ENCODE assay signal across 8 cellular contexts in the genomic region with DNA sequence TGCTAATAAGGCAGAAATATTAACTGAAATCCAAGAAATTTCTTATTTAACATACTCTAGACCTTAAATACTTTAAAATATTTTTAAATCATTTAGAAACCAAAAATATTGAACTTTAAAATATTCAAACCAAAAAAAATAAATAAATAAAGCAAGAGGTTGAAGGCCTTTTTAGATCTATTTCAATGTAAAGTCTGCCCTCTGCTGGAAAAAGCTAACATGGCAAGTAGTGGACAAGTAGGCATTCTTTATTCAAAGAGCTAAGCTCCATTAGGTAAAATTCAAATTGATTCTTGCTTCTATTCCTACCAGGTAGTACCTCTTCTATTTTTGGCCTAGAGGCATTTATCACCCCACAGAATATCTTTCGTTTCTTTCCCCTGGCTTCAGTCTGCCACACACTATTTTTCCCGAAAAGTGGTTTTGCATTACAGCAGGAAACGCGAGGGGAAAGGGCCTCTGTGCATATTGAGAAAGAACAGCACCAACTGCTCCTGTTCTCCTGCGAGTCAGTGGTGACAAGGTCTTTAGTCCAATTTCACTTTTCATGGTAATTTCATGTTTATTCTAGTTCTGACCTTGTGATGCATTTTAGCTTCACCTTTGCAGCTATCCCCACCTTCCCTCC. TPM values are rescaled to one million over a fixed set of nuclear protein-coding genes. Genes with fewer than 3 reads are reported as not detected.
A peak's percentile ranks its signal among the peaks of the same experiment; 100 is the strongest.
DNase-seq lines count a peak whose midpoint lies in the region; ATAC-seq and FAIRE-seq lines count a peak whose summit lies in the region.

No MANE protein-coding gene starts in this region.

- no peak overlapping the region for H3K4me3 Mint-ChIP-seq in naive thymus-derived CD8-positive, alpha-beta T cell

- FAIRE-seq in A204.1 (lab: Jason Lieb, UNC) (peak; percentile 99), TTC549 (lab: Jason Lieb, UNC) (peak; percentile 99), endometrium (lab: Jason Lieb, UNC) (peak; percentile 98), urothelium cell line (lab: Jason Lieb, UNC) (no peak)

- peak; percentile 55 for ATAC-seq in HG02763 (IDR thresholded peaks at IDR 0.05; ENCODE audit: unreplicated experiment)
- ATAC-seq in naive thymus-derived CD8-positive, alpha-beta T cell = peak; percentile 57 to 60

- DNase-seq in GM04504 (ENCODE audit: low read depth) (peak; percentile 59), NCI-H2029 (lab: John Stamatoyannopoulos, UW) (peak; percentile 68), urothelium cell line (ENCODE audit: low spot score) (peak; percentile 25)
- peak in 9 of 10 donors; percentile 16 to 72 (median 59) for DNase-seq in naive thymus-derived CD8-positive, alpha-beta T cell

- no peak overlapping the region for H3K27ac Mint-ChIP-seq in naive thymus-derived CD8-positive, alpha-beta T cell

- no peaks in the 10 kb centered on the region for H3K9me3 Mint-ChIP-seq in naive thymus-derived CD8-positive, alpha-beta T cell

- peaks cover 0 to 11% (median 3%) of the 10 kb centered on the region in 3 donors for H3K36me3 Mint-ChIP-seq in naive thymus-derived CD8-positive, alpha-beta T cell

- peaks cover 0 to 2% (median 0%) of the 10 kb centered on the region in 4 donors for H3K4me1 Mint-ChIP-seq in naive thymus-derived CD8-positive, alpha-beta T cell

- POLR2A ChIA-PET in naive thymus-derived CD8-positive, alpha-beta T cell (lab: Charles Lee) = no interaction called here

- H3K27me3 Mint-ChIP-seq in naive thymus-derived CD8-positive, alpha-beta T cell = no peaks in the 10 kb centered on the region

RNA-seq across cellular contexts. Expression of a gene that starts 20.4 kb away (rescaled TPM):
- total RNA-seq in naive thymus-derived CD8-positive, alpha-beta T cell = 10 to 100 TPM; 24.3 to 25.5 TPM
- polyA plus RNA-seq in naive thymus-derived CD8-positive, alpha-beta T cell = 10 to 100 TPM; 10.6 to 15.7 (median 12.6) TPM

RNA-seq across cellular contexts. Expression of a gene that starts 45.9 kb away (rescaled TPM):
- total RNA-seq in naive thymus-derived CD8-positive, alpha-beta T cell = 10 to 100 TPM; 17.5 to 20.9 TPM
- 10 to 100 TPM; 12.2 to 19.1 (median 16.4) TPM for polyA plus RNA-seq in naive thymus-derived CD8-positive, alpha-beta T cell

RNA-seq across cellular contexts. Expression of a gene that starts 54.8 kb away (rescaled TPM):
- not detected for total RNA-seq in naive thymus-derived CD8-positive, alpha-beta T cell
- polyA plus RNA-seq in naive thymus-derived CD8-positive, alpha-beta T cell = not detected

Comparison
In these comparisons a context has a peak if more than half of its experiments do, and no peak if none do; other contexts are left out.
1. Peak in every context shown above with its lines: DNase-seq and ATAC-seq.